29 cellular contexts compared by ENCODE assay signal in genomic region chr2:172751564-172751963, GRCh38.
"Had no signal": no experiment of that assay in that cellular context is flagged by ENCODE, and none has a peak within 500 bp of the region (broad histone marks: within the 10 kb centered on the region; RNA-seq: fewer than 3 reads in every experiment).

No MANE protein-coding gene starts in this region.

- DNase-seq: naive thymus-derived CD8-positive, alpha-beta T cell; nephron progenitor cell; occipital lobe; ovary; posterior cingulate gyrus; psoas muscle; right cardiac atrium; spleen; stimulated activated CD4-positive, alpha-beta T cell treated with anti-CD3 and anti-CD28 coated beads, Interleukin-12 subunit alpha, Interleukin-12 subunit beta, amount 100 ng/mL, for 4 hours; stimulated activated CD4-positive, alpha-beta T cell treated with anti-CD3 and anti-CD28 coated beads, Interleukin-1b, Interleukin-23, amount 100 ng/mL, for 48 hours; stimulated activated CD4-positive, alpha-beta T cell treated with anti-CD3 and anti-CD28 coated beads, Interleukin-4, amount 100 ng/mL, for 1 hour; stimulated activated CD4-positive, alpha-beta T cell treated with anti-CD3 and anti-CD28 coated beads, Interleukin-4, amount 100 ng/mL, for 4 hours; stimulated activated CD8-positive, alpha-beta memory T cell treated with anti-CD3 and anti-CD28 coated beads, Interleukin-4, amount 100 ng/mL, for 48 hours; stimulated activated naive CD4-positive, alpha-beta T cell; stimulated activated naive CD8-positive, alpha-beta T cell treated with anti-CD3 and anti-CD28 coated beads, Interleukin-15, amount 100 ng/mL, for 72 hours; stimulated activated naive CD8-positive, alpha-beta T cell treated with anti-CD3 and anti-CD28 coated beads, Interleukin-15, Interleukin-2, amounts not matched to agents 100 U/mL and 50 U/mL, for 24 hours; substantia nigra; testis; tibial artery; transverse colon; upper lobe of right lung; uterus had no signal

- H3K4me3 ChIP-seq: ovary, psoas muscle, skin epidermis, smooth muscle cell, spleen, suprapubic skin, testis, tibial artery, transverse colon, upper lobe of right lung, uterus had no signal

- H3K9me3 ChIP-seq: psoas muscle, spleen, suprapubic skin, testis, tibial artery, transverse colon, upper lobe of right lung, uterus had no signal

- H3K4me2 ChIP-seq: smooth muscle cell had no signal

- H3K36me3 ChIP-seq: ovary, spleen, suprapubic skin, tibial artery, transverse colon, upper lobe of right lung, uterus had no signal

- H3K4me1 ChIP-seq: parathyroid adenoma, psoas muscle, spleen, suprapubic skin, testis, tibial artery, transverse colon, upper lobe of right lung, uterus had no signal

- H3K27ac ChIP-seq: ovary, parathyroid adenoma, psoas muscle, skin epidermis, spleen, suprapubic skin, testis, tibial artery, transverse colon, upper lobe of right lung, uterus had no signal

- H2AFZ ChIP-seq: parathyroid adenoma had no signal

- ATAC-seq: naive thymus-derived CD8-positive, alpha-beta T cell; natural killer cell treated with Interleukin-12 subunit alpha and Interleukin-12 subunit beta and Interleukin-15 and Interleukin-18, amount 100 ng/mL, for 72 hours; psoas muscle; right cardiac atrium; sciatic nerve; stimulated activated memory B cell treated with anti-CD40 and anti-IgM and Interleukin-4, amounts not matched to agents 10 μg/mL and 1 μg/mL and 100 μg/mL, for 72 hours; stimulated activated naive CD8-positive, alpha-beta T cell treated with anti-CD3 and anti-CD28 coated beads, Interleukin-15, amount 100 ng/mL, for 72 hours; stimulated activated naive CD8-positive, alpha-beta T cell treated with anti-CD3 and anti-CD28 coated beads, Interleukin-15, Interleukin-2, amounts not matched to agents 100 U/mL and 50 U/mL, for 24 hours; upper lobe of right lung had no signal

- H3K27me3 ChIP-seq: ovary, suprapubic skin, testis, tibial artery, transverse colon, upper lobe of right lung, uterus had no signal
